In genomic region chr4:108213723-108214122, GRCh38 we compare ENCODE assay signal across 17 cellular contexts.
"Had no signal": no experiment of that assay in that cellular context is flagged by ENCODE, and none has a peak within 500 bp of the region (broad histone marks: within the 10 kb centered on the region; RNA-seq: fewer than 3 reads in every experiment).

No MANE protein-coding gene starts in this region.

- H3K4me3 Mint-ChIP-seq: activated CD4-positive, alpha-beta T cell treated with anti-CD3 and anti-CD28 coated beads, Interleukin-2, amount 10 ng/mL, durations not matched to agents 7 days and 5 days; activated naive CD8-positive, alpha-beta T cell treated with anti-CD3 and anti-CD28 coated beads, Interleukin-2, amount 10 ng/mL, durations not matched to agents 7 days and 5 days; activated T-cell treated with anti-CD3 and anti-CD28 coated beads, Interleukin-2, amount 50 U/mL, for 24 hours; memory B cell had no signal

- H3K4me1 Mint-ChIP-seq: memory B cell had no signal

- H3K36me3 Mint-ChIP-seq: memory B cell had no signal

- H3K9me3 Mint-ChIP-seq: activated T-cell treated with anti-CD3 and anti-CD28 coated beads, Interleukin-2, amount 50 U/mL, for 24 hours had no signal

- H3K27ac Mint-ChIP-seq: activated CD4-positive, alpha-beta T cell treated with anti-CD3 and anti-CD28 coated beads, Interleukin-2, amount 10 ng/mL, durations not matched to agents 7 days and 5 days; activated naive CD8-positive, alpha-beta T cell treated with anti-CD3 and anti-CD28 coated beads, Interleukin-2, amount 10 ng/mL, durations not matched to agents 7 days and 5 days; activated T-cell treated with anti-CD3 and anti-CD28 coated beads, Interleukin-2, amount 50 U/mL, for 24 hours; activated T-helper 2 cell treated with anti-CD3 and anti-CD28 coated beads, Interferon-gamma antibody, Interleukin-2, Interleukin-4, amounts not matched to agents 10 μg/mL and 5 μg/mL and 100 μg/mL, durations not matched to agents 14 hours and 24 hours and 36 hours; memory B cell had no signal

- ATAC-seq: gastroesophageal sphincter; left colon; mucosa of descending colon; stimulated activated naive CD8-positive, alpha-beta T cell treated with anti-CD3 and anti-CD28 coated beads, Interleukin-15, Interleukin-2, amounts not matched to agents 100 U/mL and 50 U/mL, for 24 hours had no signal

- H3K27me3 Mint-ChIP-seq: activated CD4-positive, alpha-beta T cell treated with anti-CD3 and anti-CD28 coated beads, Interleukin-2, amount 10 ng/mL, durations not matched to agents 7 days and 5 days; activated T-cell treated with anti-CD3 and anti-CD28 coated beads, Interleukin-2, amount 50 U/mL, for 24 hours; memory B cell had no signal

- DNase-seq: activated CD4-positive, alpha-beta T cell treated with anti-CD3 and anti-CD28 coated beads, Interleukin-2, amount 10 ng/mL, durations not matched to agents 7 days and 5 days; activated CD4-positive, CD25-positive, alpha-beta regulatory T cell treated with anti-CD3 and anti-CD28 coated beads, Interleukin-2, amount 50 U/mL, for 72 hours; activated naive CD4-positive, alpha-beta T cell; activated naive CD8-positive, alpha-beta T cell treated with anti-CD3 and anti-CD28 coated beads, Interleukin-2, amount 10 ng/mL, durations not matched to agents 7 days and 5 days; activated T-cell treated with anti-CD3 and anti-CD28 coated beads, Interleukin-2, amount 50 U/mL, for 24 hours; cerebellar nuclear complex; head of caudate nucleus; left colon; mucosa of descending colon; ovary; stimulated activated CD4-positive, alpha-beta T cell treated with anti-CD3 and anti-CD28 coated beads, Interleukin-4, amount 100 ng/mL, for 1 hour; stimulated activated naive CD8-positive, alpha-beta T cell treated with anti-CD3 and anti-CD28 coated beads, Interleukin-15, Interleukin-2, amounts not matched to agents 100 U/mL and 50 U/mL, for 24 hours; T-helper 1 cell; tibial artery had no signal
